ENCODE assay signal across 13 cellular contexts in genomic region chr10:15238553-15239335, GRCh38.
DNase-seq lines count a peak whose midpoint lies in the region; ATAC-seq and TF ChIP-seq lines count a peak whose summit lies in the region.
"Had no signal": no experiment of that assay in that cellular context is flagged by ENCODE, and none has a peak within 500 bp of the region (broad histone marks: within the 10 kb centered on the region; RNA-seq: fewer than 3 reads in every experiment).

No MANE protein-coding gene starts in this region.

- H2AFZ ChIP-seq in IMR-90 (replicated peaks; ENCODE audit: low read length, poor library complexity), result no peak overlapping the region

- intact Hi-C loops in IMR-90 (cut with micrococcal nuclease) (no loop called here), body of pancreas (cut with DNase I) (no loop called here)

- no peak overlapping the region for H3K18ac ChIP-seq in IMR-90 (ENCODE audit: low read depth, low read length)

- H3K36me3 ChIP-seq in IMR-90 (ENCODE audit: control insufficient read depth, insufficient read depth, low read length) (no peaks in the 10 kb centered on the region), brain microvascular endothelial cell (replicated peaks) (no peaks in the 10 kb centered on the region), body of pancreas (replicated peaks in 1 of 2; ENCODE audit: insufficient read depth in 1 of 2, low read depth in 2 of 2) (no peaks in the 10 kb centered on the region)
- H3K36me3 ChIP-seq: heart right ventricle had no signal

- no peak overlapping the region for H2BK120ac ChIP-seq in IMR-90 (ENCODE audit: low read depth, low read length)

- H3K27ac ChIP-seq in IMR-90 (ENCODE audit: insufficient read depth, low read length), result no peak overlapping the region
- peak overlapping the region; percentile 87 for H3K27ac ChIP-seq in brain microvascular endothelial cell
- no peak overlapping the region for H3K27ac ChIP-seq in body of pancreas

- no peak for TF ChIP-seq CTCF in IMR-90 (conservative IDR thresholded peaks at IDR 0.05; ENCODE audit: low read depth, low read length)
- TF ChIP-seq CTCF in brain microvascular endothelial cell (IDR thresholded peaks at IDR 0.05; ENCODE audit: low read depth, low read length, missing control alignments), result no peak
- TF ChIP-seq CTCF in nephron (IDR thresholded peaks at IDR 0.05; ENCODE audit: unreplicated experiment in 3 of 3), result no peak
- no peak for TF ChIP-seq CTCF in body of pancreas (IDR thresholded peaks at IDR 0.05)

- no peaks in the 10 kb centered on the region for H3K9me3 Mint-ChIP-seq in nephron
- H3K9me3 Mint-ChIP-seq: memory B cell had no signal

- no peaks in the 10 kb centered on the region; the same call in 1 of the 2 replicates for H3K9me1 ChIP-seq in IMR-90 (ENCODE audit: insufficient read depth, low read length)

- no peak overlapping the region for H4K8ac ChIP-seq in IMR-90 (ENCODE audit: low read depth in 2 of 2, low read length in 2 of 2)

- WGBS in IMR-90 (ENCODE audit: extremely low coverage in 2 of 2, insufficient read length in 1 of 2), 2 experiments, result no CpG with 5 or more reads among the region's 12 CpGs
- 85 to 87% methylated on average over 12 of the region's 12 CpGs for WGBS in body of pancreas, 2 donors

- dilution Hi-C loops in IMR-90 (cut with HindIII; ENCODE audit: low sequenced_read_pairs, unreplicated experiment), result no loop called here

- H3K14ac ChIP-seq in IMR-90 (replicated peaks; ENCODE audit: low read depth, low read length), result no peak overlapping the region

- H3K4ac ChIP-seq in IMR-90 (ENCODE audit: low read depth, low read length), result no peak overlapping the region

- H3K4me1 ChIP-seq in IMR-90 (ENCODE audit: control insufficient read depth, insufficient read depth, low read length), result peaks cover 2% of the 10 kb centered on the region; the same call in 1 of the 2 replicates
- H3K4me1 ChIP-seq in body of pancreas, result peaks cover 12% of the 10 kb centered on the region

- no peaks in the 10 kb centered on the region for H3K27me3 Mint-ChIP-seq in nephron (ENCODE audit: low read depth)

- H2AK5ac ChIP-seq in IMR-90 (ENCODE audit: low read depth, low read length), result no peak overlapping the region

- ATAC-seq in IMR-90 (ENCODE audit: low read depth) (no peak), body of pancreas (no peak), GM21526 (IDR thresholded peaks at IDR 0.05; ENCODE audit: low FRiP score, unreplicated experiment) (no peak)
- ATAC-seq: heart right ventricle had no signal

- TF ChIP-seq RAD21 in IMR-90 (IDR thresholded peaks at IDR 0.05; ENCODE audit: low read length), result no peak

- H3K23ac ChIP-seq in IMR-90 (ENCODE audit: low read depth, low read length), result no peak overlapping the region

- H3K79me1 ChIP-seq in IMR-90 (ENCODE audit: low read depth in 1 of 2, low read length in 2 of 2), result peaks cover 0 to 9% of the 10 kb centered on the region in 2 experiments; a peak in 1 of 4 replicates

- no peak overlapping the region for H2BK20ac ChIP-seq in IMR-90 (ENCODE audit: low read depth, low read length)

- no peak overlapping the region for H4K91ac ChIP-seq in IMR-90 (ENCODE audit: insufficient read depth, low read depth, low read length)

- no peak overlapping the region for H2BK15ac ChIP-seq in IMR-90 (ENCODE audit: low read depth, low read length)

- TF ChIP-seq POLR2A in IMR-90 (IDR thresholded peaks at IDR 0.05; ENCODE audit: low read depth, low read length) (no peak), body of pancreas (IDR thresholded peaks at IDR 0.05) (no peak)

- H3K4me3 ChIP-seq in IMR-90 (ENCODE audit: insufficient read depth, low read depth, low read length) (no peak overlapping the region), brain microvascular endothelial cell (ENCODE audit: low read depth, low read length) (no peak overlapping the region), body of pancreas (no peak overlapping the region)
- H3K4me3 ChIP-seq: heart right ventricle had no signal

- no peaks in the 10 kb centered on the region for H4K20me1 ChIP-seq in IMR-90 (ENCODE audit: insufficient read depth, low read length)

- DNase-seq in DMS79 treated with DMSO at 0.1 percent for 48 hours (lab: John Stamatoyannopoulos, UW) (peak; percentile 41), IMR-90 (peak; percentile 60), brain microvascular endothelial cell (peak; percentile 67), NCI-H1092 treated with DMSO at 0.1 percent for 48 hours (lab: John Stamatoyannopoulos, UW) (no peak), body of pancreas (no peak), occipital lobe (lab: John Stamatoyannopoulos, UW) (no peak)
- DNase-seq: Calu3, cortex of kidney, heart right ventricle, NCI-H1105 treated with DMSO at 0.1 percent for 48 hours had no signal

- no peak overlapping the region for H3K4me2 ChIP-seq in IMR-90 (ENCODE audit: low read depth, low read length)

- no peak overlapping the region for H2AK9ac ChIP-seq in IMR-90 (replicated peaks; ENCODE audit: low read depth, low read length, poor library complexity)

- in situ Hi-C loops in IMR-90 (cut with MboI; ENCODE audit: low sequenced_read_pairs) (no loop called here), brain microvascular endothelial cell (cut with HindIII; ENCODE audit: low pct_ligation_motif_present, low sequenced_read_pairs) (no loop called here)

- H3K27me3 ChIP-seq in IMR-90 (ENCODE audit: control insufficient read depth, insufficient read depth, low read length) (no peaks in the 10 kb centered on the region), brain microvascular endothelial cell (replicated peaks) (no peaks in the 10 kb centered on the region), body of pancreas (no peaks in the 10 kb centered on the region)
- H3K27me3 ChIP-seq: heart right ventricle had no signal

- no peak overlapping the region for H3K9ac ChIP-seq in IMR-90 (ENCODE audit: low read depth, low read length)

- no peak overlapping the region for H2BK5ac ChIP-seq in IMR-90 (ENCODE audit: low read depth, low read length, poor library complexity, severe bottlenecking)

- H3K4me1 Mint-ChIP-seq in nephron, result no peaks in the 10 kb centered on the region
- H3K4me1 Mint-ChIP-seq: memory B cell had no signal

- H3K4me3 Mint-ChIP-seq in nephron, result no peak overlapping the region
- H3K4me3 Mint-ChIP-seq: memory B cell had no signal

- H4K5ac ChIP-seq in IMR-90 (ENCODE audit: low read depth, low read length), result no peak overlapping the region

- no peaks in the 10 kb centered on the region for H3K9me3 ChIP-seq in IMR-90 (ENCODE audit: control insufficient read depth, insufficient read depth, low read length)
- H3K9me3 ChIP-seq in body of pancreas, result no peaks in the 10 kb centered on the region
- H3K9me3 ChIP-seq: heart right ventricle had no signal

- no peak overlapping the region for H3K56ac ChIP-seq in IMR-90 (ENCODE audit: extremely low read depth, insufficient read depth, low read length)

- CTCF ChIA-PET in IMR-90 (lab: Yijun Ruan, JAX), result interaction anchor here (0.5 kb wide), 1 partner anchor 412 kb away, joined by 4 read pairs; no protein-coding TSS in a partner anchor

- peak overlapping the region; percentile 48 to 86 (median 60) for H3K27ac Mint-ChIP-seq in nephron
- H3K27ac Mint-ChIP-seq: memory B cell had no signal

- POLR2A ChIA-PET in IMR-90 (lab: Charles Lee; ENCODE audit: unreplicated experiment), result no interaction called here

- H3K36me3 Mint-ChIP-seq in nephron (ENCODE audit: low read depth), result peaks cover 36% of the 10 kb centered on the region
- H3K36me3 Mint-ChIP-seq: memory B cell had no signal

- no TSS peak for BruUV-seq in IMR-90 (replicated peaks; lab: Mats Ljungman, UMichigan)

TF ChIP-seq in IMR-90, 13 proteins besides CTCF, POLR2A, EP300 and RAD21:
- TF ChIP-seq SMC3 (IDR thresholded peaks at IDR 0.05; ENCODE audit: low read depth, low read length), result no peak
- TF ChIP-seq RFX5 (IDR thresholded peaks at IDR 0.05; ENCODE audit: low read depth, low read length), result no peak

Comparison
In these comparisons a context has a peak if more than half of its experiments do, and no peak if none do; other contexts are left out.
1. DNase-seq: peak in DMS79 treated with DMSO at 0.1 percent for 48 hours (single experiment), IMR-90 (single experiment) and brain microvascular endothelial cell (single experiment); none in NCI-H1092 treated with DMSO at 0.1 percent for 48 hours (single experiment), body of pancreas (0 of 4) and occipital lobe (single experiment).